ENCODE assay signal across 1 cellular context in genomic region chr12:120437735-120438494, GRCh38.
A peak's percentile ranks its signal among the peaks of the same experiment; 100 is the strongest.
TF ChIP-seq lines count a peak whose summit lies in the region.

COX6A1 (plus strand) TSS chr12:120438113; CDS start chr12:120438127, 14 bp downstream.

TF ChIP-seq in HEK293, 187 proteins besides CTCF, POLR2A, EP300 and RAD21 (continued from another document and continues in another):
- TF ChIP-seq ZNF692 (tag by site-specific recombination; IDR thresholded peaks at IDR 0.05) (peak; percentile 46; the same call in 1 of the 2 replicates), ZNF362 (tag by site-specific recombination; IDR thresholded peaks at IDR 0.05) (no peak), GLIS1 (tag by site-specific recombination; IDR thresholded peaks at IDR 0.05) (peak; percentile 55), ZNF529 (tag by site-specific recombination; IDR thresholded peaks at IDR 0.05; ENCODE audit: insufficient replicate concordance) (no peak), ZNF366 (tag by site-specific recombination; conservative IDR thresholded peaks at IDR 0.05) (no peak), ZBTB10 (tag by site-specific recombination; IDR thresholded peaks at IDR 0.05) (no peak), ZNF660 (tag by site-specific recombination; IDR thresholded peaks at IDR 0.05) (no peak), ZNF19 (tag by site-specific recombination; IDR thresholded peaks at IDR 0.05; ENCODE audit: low read depth) (no peak), ZNF639 (tag by site-specific recombination; IDR thresholded peaks at IDR 0.05) (no peak), HOXC10 (CRISPR knock-in tag; IDR thresholded peaks at IDR 0.05) (no peak), ZNF549 (tag by site-specific recombination; IDR thresholded peaks at IDR 0.05) (no peak), KLF8 (tag by site-specific recombination; IDR thresholded peaks at IDR 0.05) (peak; percentile 47; the same call in 1 of the 2 replicates), ZNF239 (tag by site-specific recombination; IDR thresholded peaks at IDR 0.05) (no peak), BCL11B (tag by site-specific recombination; IDR thresholded peaks at IDR 0.05; ENCODE audit: low read depth) (no peak), ZNF37A (tag by site-specific recombination; IDR thresholded peaks at IDR 0.05) (no peak), GLI4 (tag by site-specific recombination; IDR thresholded peaks at IDR 0.05) (no peak), GFI1B (tag by site-specific recombination; IDR thresholded peaks at IDR 0.05) (no peak), ZNF473 (tag by site-specific recombination; IDR thresholded peaks at IDR 0.05) (no peak), ZNF843 (tag by site-specific recombination; IDR thresholded peaks at IDR 0.05) (no peak), PRDM10 (tag by site-specific recombination; IDR thresholded peaks at IDR 0.05) (peak; percentile 82; the same call in 1 of the 2 replicates), SP2 (tag by site-specific recombination; IDR thresholded peaks at IDR 0.05) (peak; percentile 96), ZNF596 (tag by site-specific recombination; IDR thresholded peaks at IDR 0.05) (no peak), ZFP37 (tag by site-specific recombination; IDR thresholded peaks at IDR 0.05) (no peak), ZNF560 (tag by site-specific recombination; IDR thresholded peaks at IDR 0.05; ENCODE audit: borderline replicate concordance) (no peak), REST (tag by site-specific recombination; IDR thresholded peaks at IDR 0.05) (no peak)
- TF ChIP-seq, protein P1, sequence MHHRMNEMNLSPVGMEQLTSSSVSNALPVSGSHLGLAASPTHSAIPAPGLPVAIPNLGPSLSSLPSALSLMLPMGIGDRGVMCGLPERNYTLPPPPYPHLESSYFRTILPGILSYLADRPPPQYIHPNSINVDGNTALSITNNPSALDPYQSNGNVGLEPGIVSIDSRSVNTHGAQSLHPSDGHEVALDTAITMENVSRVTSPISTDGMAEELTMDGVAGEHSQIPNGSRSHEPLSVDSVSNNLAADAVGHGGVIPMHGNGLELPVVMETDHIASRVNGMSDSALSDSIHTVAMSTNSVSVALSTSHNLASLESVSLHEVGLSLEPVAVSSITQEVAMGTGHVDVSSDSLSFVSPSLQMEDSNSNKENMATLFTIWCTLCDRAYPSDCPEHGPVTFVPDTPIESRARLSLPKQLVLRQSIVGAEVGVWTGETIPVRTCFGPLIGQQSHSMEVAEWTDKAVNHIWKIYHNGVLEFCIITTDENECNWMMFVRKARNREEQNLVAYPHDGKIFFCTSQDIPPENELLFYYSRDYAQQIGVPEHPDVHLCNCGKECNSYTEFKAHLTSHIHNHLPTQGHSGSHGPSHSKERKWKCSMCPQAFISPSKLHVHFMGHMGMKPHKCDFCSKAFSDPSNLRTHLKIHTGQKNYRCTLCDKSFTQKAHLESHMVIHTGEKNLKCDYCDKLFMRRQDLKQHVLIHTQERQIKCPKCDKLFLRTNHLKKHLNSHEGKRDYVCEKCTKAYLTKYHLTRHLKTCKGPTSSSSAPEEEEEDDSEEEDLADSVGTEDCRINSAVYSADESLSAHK (tag by site-specific recombination; IDR thresholded peaks at IDR 0.05) = no peak
- TF ChIP-seq, protein P2, sequence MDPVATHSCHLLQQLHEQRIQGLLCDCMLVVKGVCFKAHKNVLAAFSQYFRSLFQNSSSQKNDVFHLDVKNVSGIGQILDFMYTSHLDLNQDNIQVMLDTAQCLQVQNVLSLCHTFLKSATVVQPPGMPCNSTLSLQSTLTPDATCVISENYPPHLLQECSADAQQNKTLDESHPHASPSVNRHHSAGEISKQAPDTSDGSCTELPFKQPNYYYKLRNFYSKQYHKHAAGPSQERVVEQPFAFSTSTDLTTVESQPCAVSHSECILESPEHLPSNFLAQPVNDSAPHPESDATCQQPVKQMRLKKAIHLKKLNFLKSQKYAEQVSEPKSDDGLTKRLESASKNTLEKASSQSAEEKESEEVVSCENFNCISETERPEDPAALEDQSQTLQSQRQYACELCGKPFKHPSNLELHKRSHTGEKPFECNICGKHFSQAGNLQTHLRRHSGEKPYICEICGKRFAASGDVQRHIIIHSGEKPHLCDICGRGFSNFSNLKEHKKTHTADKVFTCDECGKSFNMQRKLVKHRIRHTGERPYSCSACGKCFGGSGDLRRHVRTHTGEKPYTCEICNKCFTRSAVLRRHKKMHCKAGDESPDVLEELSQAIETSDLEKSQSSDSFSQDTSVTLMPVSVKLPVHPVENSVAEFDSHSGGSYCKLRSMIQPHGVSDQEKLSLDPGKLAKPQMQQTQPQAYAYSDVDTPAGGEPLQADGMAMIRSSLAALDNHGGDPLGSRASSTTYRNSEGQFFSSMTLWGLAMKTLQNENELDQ (tag by site-specific recombination; IDR thresholded peaks at IDR 0.05; ENCODE audit: low read depth) = no peak
- TF ChIP-seq, protein P3, sequence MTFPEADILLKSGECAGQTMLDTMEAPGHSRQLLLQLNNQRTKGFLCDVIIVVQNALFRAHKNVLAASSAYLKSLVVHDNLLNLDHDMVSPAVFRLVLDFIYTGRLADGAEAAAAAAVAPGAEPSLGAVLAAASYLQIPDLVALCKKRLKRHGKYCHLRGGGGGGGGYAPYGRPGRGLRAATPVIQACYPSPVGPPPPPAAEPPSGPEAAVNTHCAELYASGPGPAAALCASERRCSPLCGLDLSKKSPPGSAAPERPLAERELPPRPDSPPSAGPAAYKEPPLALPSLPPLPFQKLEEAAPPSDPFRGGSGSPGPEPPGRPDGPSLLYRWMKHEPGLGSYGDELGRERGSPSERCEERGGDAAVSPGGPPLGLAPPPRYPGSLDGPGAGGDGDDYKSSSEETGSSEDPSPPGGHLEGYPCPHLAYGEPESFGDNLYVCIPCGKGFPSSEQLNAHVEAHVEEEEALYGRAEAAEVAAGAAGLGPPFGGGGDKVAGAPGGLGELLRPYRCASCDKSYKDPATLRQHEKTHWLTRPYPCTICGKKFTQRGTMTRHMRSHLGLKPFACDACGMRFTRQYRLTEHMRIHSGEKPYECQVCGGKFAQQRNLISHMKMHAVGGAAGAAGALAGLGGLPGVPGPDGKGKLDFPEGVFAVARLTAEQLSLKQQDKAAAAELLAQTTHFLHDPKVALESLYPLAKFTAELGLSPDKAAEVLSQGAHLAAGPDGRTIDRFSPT (tag by site-specific recombination; IDR thresholded peaks at IDR 0.05) = peak; percentile 50; the same call in 1 of the 2 replicates
- TF ChIP-seq, protein P4, sequence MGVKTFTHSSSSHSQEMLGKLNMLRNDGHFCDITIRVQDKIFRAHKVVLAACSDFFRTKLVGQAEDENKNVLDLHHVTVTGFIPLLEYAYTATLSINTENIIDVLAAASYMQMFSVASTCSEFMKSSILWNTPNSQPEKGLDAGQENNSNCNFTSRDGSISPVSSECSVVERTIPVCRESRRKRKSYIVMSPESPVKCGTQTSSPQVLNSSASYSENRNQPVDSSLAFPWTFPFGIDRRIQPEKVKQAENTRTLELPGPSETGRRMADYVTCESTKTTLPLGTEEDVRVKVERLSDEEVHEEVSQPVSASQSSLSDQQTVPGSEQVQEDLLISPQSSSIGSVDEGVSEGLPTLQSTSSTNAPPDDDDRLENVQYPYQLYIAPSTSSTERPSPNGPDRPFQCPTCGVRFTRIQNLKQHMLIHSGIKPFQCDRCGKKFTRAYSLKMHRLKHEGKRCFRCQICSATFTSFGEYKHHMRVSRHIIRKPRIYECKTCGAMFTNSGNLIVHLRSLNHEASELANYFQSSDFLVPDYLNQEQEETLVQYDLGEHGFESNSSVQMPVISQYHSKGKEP (tag by site-specific recombination; IDR thresholded peaks at IDR 0.05) = no peak
